1 cellular context compared by ENCODE assay signal in the genomic region with DNA sequence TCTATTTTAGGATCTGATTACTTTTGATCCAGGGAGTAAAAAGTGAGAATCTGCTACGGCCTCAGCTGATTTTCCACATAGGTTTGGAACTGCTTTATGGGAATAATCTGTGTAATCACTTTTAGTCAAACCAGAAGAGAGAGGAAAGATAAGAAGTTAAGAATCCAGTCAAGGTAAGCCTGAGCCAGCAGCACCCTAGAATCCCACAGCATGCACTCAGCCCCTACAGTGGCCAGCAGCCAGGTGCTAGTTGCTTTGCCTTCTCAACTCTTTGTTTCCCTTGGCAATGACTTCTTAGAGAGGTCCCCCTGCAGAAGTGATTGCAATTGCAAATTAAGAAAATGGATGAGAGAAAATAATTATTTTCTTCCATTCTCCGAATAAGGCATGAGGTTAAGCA.
TF ChIP-seq lines count a peak whose summit lies in the region.

No MANE protein-coding gene starts in this region.

TF ChIP-seq in SK-N-SH, 30 proteins besides CTCF, POLR2A, EP300 and RAD21 (continued from another document):
- TF ChIP-seq, protein P1, sequence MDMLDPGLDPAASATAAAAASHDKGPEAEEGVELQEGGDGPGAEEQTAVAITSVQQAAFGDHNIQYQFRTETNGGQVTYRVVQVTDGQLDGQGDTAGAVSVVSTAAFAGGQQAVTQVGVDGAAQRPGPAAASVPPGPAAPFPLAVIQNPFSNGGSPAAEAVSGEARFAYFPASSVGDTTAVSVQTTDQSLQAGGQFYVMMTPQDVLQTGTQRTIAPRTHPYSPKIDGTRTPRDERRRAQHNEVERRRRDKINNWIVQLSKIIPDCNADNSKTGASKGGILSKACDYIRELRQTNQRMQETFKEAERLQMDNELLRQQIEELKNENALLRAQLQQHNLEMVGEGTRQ (IDR thresholded peaks at IDR 0.05; ENCODE audit: borderline replicate concordance, low read depth, low read length), result no peak
- no peak for TF ChIP-seq NFIC (IDR thresholded peaks at IDR 0.05; ENCODE audit: borderline replicate concordance)
- TF ChIP-seq ELF1 (IDR thresholded peaks at IDR 0.05), result no peak
- no peak for TF ChIP-seq GATA2 (CRISPR knock-in tag; IDR thresholded peaks at IDR 0.05)
- TF ChIP-seq, protein P2, sequence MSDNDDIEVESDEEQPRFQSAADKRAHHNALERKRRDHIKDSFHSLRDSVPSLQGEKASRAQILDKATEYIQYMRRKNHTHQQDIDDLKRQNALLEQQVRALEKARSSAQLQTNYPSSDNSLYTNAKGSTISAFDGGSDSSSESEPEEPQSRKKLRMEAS (IDR thresholded peaks at IDR 0.05; ENCODE audit: low read depth), result no peak
- TF ChIP-seq MXI1 (IDR thresholded peaks at IDR 0.05; ENCODE audit: low read depth, low read length), result no peak
- TF ChIP-seq, protein P3, sequence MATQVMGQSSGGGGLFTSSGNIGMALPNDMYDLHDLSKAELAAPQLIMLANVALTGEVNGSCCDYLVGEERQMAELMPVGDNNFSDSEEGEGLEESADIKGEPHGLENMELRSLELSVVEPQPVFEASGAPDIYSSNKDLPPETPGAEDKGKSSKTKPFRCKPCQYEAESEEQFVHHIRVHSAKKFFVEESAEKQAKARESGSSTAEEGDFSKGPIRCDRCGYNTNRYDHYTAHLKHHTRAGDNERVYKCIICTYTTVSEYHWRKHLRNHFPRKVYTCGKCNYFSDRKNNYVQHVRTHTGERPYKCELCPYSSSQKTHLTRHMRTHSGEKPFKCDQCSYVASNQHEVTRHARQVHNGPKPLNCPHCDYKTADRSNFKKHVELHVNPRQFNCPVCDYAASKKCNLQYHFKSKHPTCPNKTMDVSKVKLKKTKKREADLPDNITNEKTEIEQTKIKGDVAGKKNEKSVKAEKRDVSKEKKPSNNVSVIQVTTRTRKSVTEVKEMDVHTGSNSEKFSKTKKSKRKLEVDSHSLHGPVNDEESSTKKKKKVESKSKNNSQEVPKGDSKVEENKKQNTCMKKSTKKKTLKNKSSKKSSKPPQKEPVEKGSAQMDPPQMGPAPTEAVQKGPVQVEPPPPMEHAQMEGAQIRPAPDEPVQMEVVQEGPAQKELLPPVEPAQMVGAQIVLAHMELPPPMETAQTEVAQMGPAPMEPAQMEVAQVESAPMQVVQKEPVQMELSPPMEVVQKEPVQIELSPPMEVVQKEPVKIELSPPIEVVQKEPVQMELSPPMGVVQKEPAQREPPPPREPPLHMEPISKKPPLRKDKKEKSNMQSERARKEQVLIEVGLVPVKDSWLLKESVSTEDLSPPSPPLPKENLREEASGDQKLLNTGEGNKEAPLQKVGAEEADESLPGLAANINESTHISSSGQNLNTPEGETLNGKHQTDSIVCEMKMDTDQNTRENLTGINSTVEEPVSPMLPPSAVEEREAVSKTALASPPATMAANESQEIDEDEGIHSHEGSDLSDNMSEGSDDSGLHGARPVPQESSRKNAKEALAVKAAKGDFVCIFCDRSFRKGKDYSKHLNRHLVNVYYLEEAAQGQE (IDR thresholded peaks at IDR 0.05; ENCODE audit: low read depth, low read length), result no peak
- TF ChIP-seq EZH2phosphoT487 (IDR thresholded peaks at IDR 0.05; ENCODE audit: borderline replicate concordance, low read depth), result no peak
- TF ChIP-seq, protein P4, sequence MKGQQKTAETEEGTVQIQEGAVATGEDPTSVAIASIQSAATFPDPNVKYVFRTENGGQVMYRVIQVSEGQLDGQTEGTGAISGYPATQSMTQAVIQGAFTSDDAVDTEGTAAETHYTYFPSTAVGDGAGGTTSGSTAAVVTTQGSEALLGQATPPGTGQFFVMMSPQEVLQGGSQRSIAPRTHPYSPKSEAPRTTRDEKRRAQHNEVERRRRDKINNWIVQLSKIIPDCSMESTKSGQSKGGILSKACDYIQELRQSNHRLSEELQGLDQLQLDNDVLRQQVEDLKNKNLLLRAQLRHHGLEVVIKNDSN (IDR thresholded peaks at IDR 0.05; ENCODE audit: borderline replicate concordance, low read depth), result no peak
- TF ChIP-seq TAF1 (IDR thresholded peaks at IDR 0.05; ENCODE audit: borderline replicate concordance, low read depth, low read length), result no peak
- no peak for TF ChIP-seq YY1 (IDR thresholded peaks at IDR 0.05; ENCODE audit: low read depth)
- no peak for TF ChIP-seq RFX5 (IDR thresholded peaks at IDR 0.05; ENCODE audit: low read length)
- TF ChIP-seq SMC3 (IDR thresholded peaks at IDR 0.05; ENCODE audit: low read depth, low read length), result no peak
- no peak for TF ChIP-seq NRF1 (IDR thresholded peaks at IDR 0.05; ENCODE audit: low read depth, low read length)
